Comparison of ENCODE assay signal across 8 cellular contexts in the genomic region with DNA sequence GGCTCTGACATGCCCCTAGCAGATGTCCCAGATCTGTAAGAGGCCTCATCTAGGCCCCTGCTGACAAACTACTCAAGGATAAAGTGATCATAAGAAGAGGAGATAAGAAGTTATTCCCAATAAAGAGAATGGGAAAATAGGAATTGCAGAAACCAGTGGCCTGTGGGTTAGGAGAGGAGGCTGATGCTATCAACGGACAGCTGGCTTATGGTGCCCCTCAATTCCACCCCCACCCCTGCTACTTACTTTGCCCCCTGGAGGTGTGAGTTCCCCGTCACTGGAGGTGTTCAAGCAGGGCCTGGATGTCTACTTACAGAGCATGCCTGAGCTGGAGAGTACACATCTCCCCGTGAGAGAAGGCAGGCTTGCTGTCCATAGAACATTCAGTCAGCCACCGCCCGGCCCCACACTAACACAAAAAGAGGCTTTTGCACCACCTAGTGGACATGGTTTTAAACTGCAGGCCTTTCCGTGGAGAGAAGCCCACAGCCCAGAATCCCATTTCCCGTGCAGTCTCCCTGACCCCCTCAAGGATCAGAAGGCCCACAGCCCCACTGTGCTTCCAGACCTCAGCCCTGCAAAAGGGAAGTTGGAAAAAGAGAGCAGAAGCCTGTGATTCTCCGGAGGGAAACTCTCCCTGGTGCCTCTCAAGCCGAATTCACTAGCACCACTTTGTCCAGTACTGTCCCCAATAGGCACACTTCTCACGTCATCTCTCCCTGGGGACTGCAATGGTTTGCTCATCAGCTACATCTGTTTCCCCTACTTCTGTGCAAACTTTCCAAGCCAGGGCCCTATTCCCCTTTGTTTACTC. TPM values are rescaled to one million over a fixed set of nuclear protein-coding genes. Genes with fewer than 3 reads are reported as not detected.
DNase-seq lines count a peak whose midpoint lies in the region; FAIRE-seq and TF ChIP-seq lines count a peak whose summit lies in the region.

No MANE protein-coding gene starts in this region.

- no peak overlapping the region for H4K5ac ChIP-seq in H1 (ENCODE audit: insufficient read length, low read depth, low read length)

- no peaks in the 10 kb centered on the region for H3K4me1 ChIP-seq in H1 (replicated peaks in 1 of 4; ENCODE audit: control insufficient read depth in 3 of 4, insufficient read depth in 4 of 4, low read length in 3 of 4)

- no peak overlapping the region for H3K27ac ChIP-seq in H1 (ENCODE audit: low read depth, low read length)

- no peak overlapping the region for H2BK5ac ChIP-seq in H1 (ENCODE audit: low read depth, low read length)

- no peak overlapping the region for H4K91ac ChIP-seq in H1 (replicated peaks; ENCODE audit: insufficient read length, low read length)

- no peaks in the 10 kb centered on the region for H3K23me2 ChIP-seq in H1 (ENCODE audit: low read depth, low read length)

- no peak overlapping the region for H2BK120ac ChIP-seq in H1 (replicated peaks; ENCODE audit: low read depth, low read length)

- no peaks in the 10 kb centered on the region for H3K36me3 ChIP-seq in H1 (ENCODE audit: control insufficient read depth in 2 of 4, insufficient read depth in 4 of 4, low read length in 3 of 4)

- no peak overlapping the region for H3K4me2 ChIP-seq in H1 (ENCODE audit: insufficient read depth in 1 of 2, low read depth in 2 of 2, low read length in 2 of 2)

- TF ChIP-seq RAD21 in H1 (IDR thresholded peaks at IDR 0.05 in 1 of 2, conservative IDR thresholded peaks at IDR 0.05 in 1 of 2; ENCODE audit: low read depth in 2 of 2, low read length in 2 of 2) = peak; percentile 93 to 95

- CTCF ChIA-PET in GM10248 (lab: Yijun Ruan, JAX) (interaction anchor here (0.6 to 17.3 kb wide), 29 partner anchors 8 to 333 kb away, joined by 3 to 323 read pairs (median 4); partner anchors contain the start of genes BNIP5 and MAPK14), H1 (lab: Charles Lee; ENCODE audit: partially characterized antibody) (interaction anchor here (0.6 to 7.6 kb wide), 38 partner anchors 9 to 399 kb away, joined by 3 to 68 read pairs (median 6); partner anchors contain the start of gene BNIP5)

- H3K56ac ChIP-seq in H1 (replicated peaks; ENCODE audit: insufficient read length, low read depth, low read length) = no peak overlapping the region

- no peak overlapping the region for H3K9ac ChIP-seq in H1 (replicated peaks in 1 of 4; ENCODE audit: extremely low read depth in 1 of 4, low read depth in 3 of 4, low read length in 3 of 4)

- peaks cover 0 to 1% (median 0%) of the 10 kb centered on the region in 4 experiments; a peak in 1 of 7 replicates for H3K27me3 ChIP-seq in H1 (replicated peaks in 1 of 4; ENCODE audit: control insufficient read depth in 3 of 4, extremely low read depth in 1 of 4, insufficient read depth in 3 of 4, low read length in 3 of 4)

- H2AK5ac ChIP-seq in H1 (ENCODE audit: low read depth, low read length) = no peak overlapping the region

- H2BK12ac ChIP-seq in H1 (ENCODE audit: low read depth, low read length) = no peak overlapping the region

- no peaks in the 10 kb centered on the region for H3K9me3 ChIP-seq in H1 (ENCODE audit: insufficient read depth in 2 of 2, low read depth in 1 of 2, low read length in 1 of 2)

- no peaks in the 10 kb centered on the region for H3K79me2 ChIP-seq in H1 (ENCODE audit: control insufficient read depth in 1 of 2, insufficient read depth in 2 of 2, low read length in 2 of 2)

- no peak overlapping the region for H2BK20ac ChIP-seq in H1 (ENCODE audit: low read length)

- POLR2A ChIA-PET in GM10248 (lab: Yijun Ruan, JAX) (no interaction called here), H1 (lab: Charles Lee; ENCODE audit: partially characterized antibody) (interaction anchor here (1.2 kb wide), 1 partner anchor 221 kb away, joined by 4 read pairs; no protein-coding TSS in a partner anchor)

- DNase-seq in GM10248 (ENCODE audit: extremely low spot score) = peak; percentile 78
- peak; percentile 76 for DNase-seq in HuH-7 (ENCODE audit: low spot score)
- peak; percentile 81 for DNase-seq in NOMO-1 treated with DMSO at 0.1 percent for 48 hours (lab: John Stamatoyannopoulos, UW; ENCODE audit: unreplicated experiment)
- peak; percentile 25 to 62 (median 33) for DNase-seq in activated CD8-positive, alpha-beta memory T cell treated with anti-CD3 and anti-CD28 coated beads for 48 hours (ENCODE audit: low read depth in 2 of 3, low spot score in 2 of 3)
- DNase-seq in H1 (ENCODE audit: low read depth in 1 of 2, low spot score in 2 of 2) = peak; percentile 7 to 82
- DNase-seq in middle frontal gyrus (ENCODE audit: extremely low spot score, low spot score) = peak; percentile 75
- peak; percentile 34 for DNase-seq in stimulated activated CD8-positive, alpha-beta memory T cell treated with anti-CD3 and anti-CD28 coated beads, Interleukin-4, amount 100 ng/mL, for 4 hours (ENCODE audit: low read depth in 2 of 2, low spot score in 1 of 2)
- DNase-seq in cortex of kidney (lab: John Stamatoyannopoulos, UW) = no peak

- WGBS in H1 (ENCODE audit: extremely low coverage in 1 of 2, insufficient coverage in 1 of 2, insufficient read length in 1 of 2, insufficient replicate concordance in 2 of 2, low coverage in 1 of 2, low lambda C conversion rate in 2 of 2, missing lambda C conversion rate in 1 of 2), 2 experiments = 30% methylated on average over 10 of the region's 10 CpGs; no CpG with 5 or more reads in 1 of the 2 experiments

- no peak overlapping the region for H2BK15ac ChIP-seq in H1 (ENCODE audit: low read length)

- H3K79me1 ChIP-seq in H1 (ENCODE audit: low read depth, low read length) = no peaks in the 10 kb centered on the region

- H3K4ac ChIP-seq in H1 (replicated peaks; ENCODE audit: insufficient read length, low read depth, low read length) = no peak overlapping the region

- peak; percentile 7 for FAIRE-seq in H1 (lab: Jason Lieb, UNC)

- H3K14ac ChIP-seq in H1 (ENCODE audit: insufficient read length) = no peak overlapping the region

- H4K20me1 ChIP-seq in H1 (replicated peaks in 1 of 2; ENCODE audit: control insufficient read depth in 1 of 2, insufficient read depth in 2 of 2, low read length in 2 of 2) = no peaks in the 10 kb centered on the region

- no peak for TF ChIP-seq POLR2A in H1 (IDR thresholded peaks at IDR 0.05; ENCODE audit: control extremely low read depth in 1 of 2, low read depth in 2 of 2, low read length in 2 of 2)

- TF ChIP-seq EP300 in H1 (IDR thresholded peaks at IDR 0.05; ENCODE audit: borderline replicate concordance in 1 of 2, low read depth in 2 of 2, low read length in 2 of 2) = no peak

- TF ChIP-seq CTCF in GM10248 (IDR thresholded peaks at IDR 0.05; ENCODE audit: control extremely low read depth, extremely low read depth, low read depth, missing control alignments) = peak; percentile 81
- TF ChIP-seq CTCF in H1 (IDR thresholded peaks at IDR 0.05; ENCODE audit: control extremely low read depth in 1 of 3, insufficient read depth in 1 of 3, low read depth in 1 of 3, low read length in 3 of 3) = peak; percentile 52 to 92 (median 88)

- H3K23ac ChIP-seq in H1 (ENCODE audit: insufficient read length) = no peak overlapping the region

- peak overlapping the region; percentile 94 for H2AFZ ChIP-seq in H1 (ENCODE audit: low read length)

- H4K8ac ChIP-seq in H1 (ENCODE audit: extremely low read depth, insufficient read depth, low read length) = no peak overlapping the region

- H3K4me3 ChIP-seq in H1 (ENCODE audit: extremely low read depth in 1 of 4, insufficient read depth in 2 of 4, low read depth in 3 of 4, low read length in 4 of 4) = no peak overlapping the region

- H3K18ac ChIP-seq in H1 (ENCODE audit: extremely low read depth, low read length) = no peak overlapping the region

TF ChIP-seq in H1, 55 proteins besides CTCF, POLR2A, EP300 and RAD21:
- TF ChIP-seq SIN3A (conservative IDR thresholded peaks at IDR 0.05 in 1 of 2, IDR thresholded peaks at IDR 0.05 in 1 of 2; ENCODE audit: low read depth in 1 of 2, low read length in 2 of 2) (0 out of 4 replicates have a peak, but pooled peaks of 1 of the 2 experiments have one; percentile 33), JUND (IDR thresholded peaks at IDR 0.05; ENCODE audit: low read length) (no peak), YY1 (IDR thresholded peaks at IDR 0.05; ENCODE audit: low read depth, low read length) (no peak)

RNA-seq across cellular contexts. Expression of gene BNIP5, which starts 23.8 kb away (rescaled TPM):
- not detected in 2 replicates for total RNA-seq in H1 (2021; fragmentation: NEBNext Ultra II Directional; extraction: Animal tissue kit (Norgen Biotek cat#: 25700))
- not detected in 2 replicates for polyA plus RNA-seq in H1 (2011; rRNA removed)
- not detected for polyA plus RNA-seq in H1 (2011; cell fraction: cytosol; rRNA removed)
- polyA plus RNA-seq in H1 (2011; cell fraction: nucleus; rRNA removed) = 0.03 TPM
- 0.05 TPM in 1 of 4 replicates, not detected in the others for polyA plus RNA-seq in H1 (2012, experiment 1 of 2)
- not detected for polyA plus RNA-seq in H1 (2012, experiment 2 of 2)
- not detected for polyA plus RNA-seq in H1 (2013, experiment 1 of 2)
- polyA plus RNA-seq in H1 (2013, experiment 2 of 2) = 0.02 TPM
- 0.20 TPM in 1 of 2 replicates, not detected in the other for polyA minus RNA-seq in H1 (2011; rRNA and poly(A)+ RNA removed)
- polyA minus RNA-seq in H1 (2011; cell fraction: cytosol; rRNA and poly(A)+ RNA removed) = not detected
- polyA minus RNA-seq in H1 (2011; cell fraction: nucleus; rRNA and poly(A)+ RNA removed) = not detected

RNA-seq across cellular contexts. Expression of gene ETV7, which starts 27.0 kb away (rescaled TPM):
- total RNA-seq in H1 (2021; fragmentation: NEBNext Ultra II Directional; extraction: Animal tissue kit (Norgen Biotek cat#: 25700)) = 0.21 and 0.54 TPM in 2 replicates
- 2.4 TPM in 2 replicates for polyA plus RNA-seq in H1 (2011; rRNA removed)
- 2.1 TPM for polyA plus RNA-seq in H1 (2011; cell fraction: cytosol; rRNA removed)
- 2.4 TPM for polyA plus RNA-seq in H1 (2011; cell fraction: nucleus; rRNA removed)
- 1.1 to 2.4 TPM (median 2.0 TPM) in 4 replicates for polyA plus RNA-seq in H1 (2012, experiment 1 of 2)
- polyA plus RNA-seq in H1 (2012, experiment 2 of 2) = 2.1 TPM
- 0.49 TPM for polyA plus RNA-seq in H1 (2013, experiment 1 of 2)
- polyA plus RNA-seq in H1 (2013, experiment 2 of 2) = 0.61 TPM
- polyA minus RNA-seq in H1 (2011; rRNA and poly(A)+ RNA removed) = 0.63 and 1.2 TPM in 2 replicates
- polyA minus RNA-seq in H1 (2011; cell fraction: cytosol; rRNA and poly(A)+ RNA removed) = 1.5 TPM
- polyA minus RNA-seq in H1 (2011; cell fraction: nucleus; rRNA and poly(A)+ RNA removed) = 0.60 TPM
